Comparison of ENCODE assay signal across 15 cellular contexts in genomic region chr1:53486395-53487026, GRCh38. TPM values are rescaled to one million over a fixed set of nuclear protein-coding genes. Genes with fewer than 3 reads are reported as not detected.
DNase-seq lines count a peak whose midpoint lies in the region; ATAC-seq and TF ChIP-seq lines count a peak whose summit lies in the region.
"Had no signal": no experiment of that assay in that cellular context is flagged by ENCODE, and none has a peak within 500 bp of the region (broad histone marks: within the 10 kb centered on the region; RNA-seq: fewer than 3 reads in every experiment).

No MANE protein-coding gene starts in this region.

- H3K9me3 ChIP-seq in BLaER1: no peaks in the 10 kb centered on the region
- H3K9me3 ChIP-seq in IMR-90 (ENCODE audit: control insufficient read depth, insufficient read depth, low read length): peaks cover 5% of the 10 kb centered on the region
- no peaks in the 10 kb centered on the region for H3K9me3 ChIP-seq in thyroid gland

- H2AK5ac ChIP-seq in IMR-90 (ENCODE audit: low read depth, low read length): no peak overlapping the region

- H3K14ac ChIP-seq in IMR-90 (replicated peaks; ENCODE audit: low read depth, low read length): no peak overlapping the region

- no peak overlapping the region for H4K91ac ChIP-seq in IMR-90 (ENCODE audit: insufficient read depth, low read depth, low read length)

- H3K23ac ChIP-seq in IMR-90 (ENCODE audit: low read depth, low read length): no peak overlapping the region

- no peak overlapping the region for H3K56ac ChIP-seq in IMR-90 (ENCODE audit: extremely low read depth, insufficient read depth, low read length)

- no peak for TF ChIP-seq RAD21 in IMR-90 (IDR thresholded peaks at IDR 0.05; ENCODE audit: low read length)

- H3K4me1 ChIP-seq in BLaER1 (peaks cover 15% of the 10 kb centered on the region), IMR-90 (ENCODE audit: control insufficient read depth, insufficient read depth, low read length) (no peaks in the 10 kb centered on the region; the same call in 1 of the 2 replicates), thyroid gland (no peaks in the 10 kb centered on the region)

- H3K27ac Mint-ChIP-seq in activated naive CD8-positive, alpha-beta T cell treated with anti-CD3 and anti-CD28 coated beads, Interleukin-2, amount 50 U/mL, for 24 hours: no peak overlapping the region
- H3K27ac Mint-ChIP-seq: CD4-positive, alpha-beta memory T cell; IgD-negative memory B cell had no signal

- H3K4me2 ChIP-seq in BLaER1: no peak overlapping the region
- H3K4me2 ChIP-seq in IMR-90 (ENCODE audit: low read depth, low read length): no peak overlapping the region

- H3K27ac ChIP-seq in BLaER1: no peak overlapping the region
- H3K27ac ChIP-seq in IMR-90 (ENCODE audit: insufficient read depth, low read length): no peak overlapping the region
- H3K27ac ChIP-seq in coronary artery: no peak overlapping the region
- H3K27ac ChIP-seq in thyroid gland: no peak overlapping the region

- no peaks in the 10 kb centered on the region for H3K4me1 Mint-ChIP-seq in activated naive CD8-positive, alpha-beta T cell treated with anti-CD3 and anti-CD28 coated beads, Interleukin-2, amount 50 U/mL, for 24 hours

- H3K4ac ChIP-seq in IMR-90 (ENCODE audit: low read depth, low read length): no peak overlapping the region

- in situ Hi-C loops in IMR-90 (cut with MboI; ENCODE audit: low sequenced_read_pairs): loop anchor here (5.0 kb wide), 1 partner anchor 271 kb away; no protein-coding TSS in a partner anchor

- H4K5ac ChIP-seq in IMR-90 (ENCODE audit: low read depth, low read length): no peak overlapping the region

- 100% methylated on average over 1 of the region's 9 CpGs; no CpG with 5 or more reads in 1 of the 2 experiments for WGBS in IMR-90 (ENCODE audit: extremely low coverage in 2 of 2, insufficient read length in 1 of 2), 2 experiments
- 75 to 82% methylated on average over 8 to 9 of the region's 9 CpGs for WGBS in thyroid gland, 2 donors

- ATAC-seq in IMR-90 (ENCODE audit: low read depth): no peak
- ATAC-seq in activated naive CD8-positive, alpha-beta T cell treated with anti-CD3 and anti-CD28 coated beads, Interleukin-2, amount 50 U/mL, for 24 hours: no peak
- no peak for ATAC-seq in omental fat pad (ENCODE audit: low FRiP score)

- no peak overlapping the region for H3K4me3 Mint-ChIP-seq in activated naive CD8-positive, alpha-beta T cell treated with anti-CD3 and anti-CD28 coated beads, Interleukin-2, amount 50 U/mL, for 24 hours
- H3K4me3 Mint-ChIP-seq: CD4-positive, alpha-beta memory T cell; IgD-negative memory B cell had no signal

- H3K9me1 ChIP-seq in IMR-90 (ENCODE audit: insufficient read depth, low read length): no peaks in the 10 kb centered on the region

- POLR2A ChIA-PET in IMR-90 (lab: Charles Lee; ENCODE audit: unreplicated experiment): no interaction called here

- H3K27me3 ChIP-seq in BLaER1 (no peaks in the 10 kb centered on the region), IMR-90 (ENCODE audit: control insufficient read depth, insufficient read depth, low read length) (peaks cover 43% of the 10 kb centered on the region), thyroid gland (no peaks in the 10 kb centered on the region)

- H2BK15ac ChIP-seq in IMR-90 (ENCODE audit: low read depth, low read length): no peak overlapping the region

- H2BK120ac ChIP-seq in IMR-90 (ENCODE audit: low read depth, low read length): no peak overlapping the region

- no peak overlapping the region for H3K18ac ChIP-seq in IMR-90 (ENCODE audit: low read depth, low read length)

- H4K20me1 ChIP-seq in BLaER1 (no peaks in the 10 kb centered on the region), IMR-90 (ENCODE audit: insufficient read depth, low read length) (no peaks in the 10 kb centered on the region)

- no peak overlapping the region for H2BK20ac ChIP-seq in IMR-90 (ENCODE audit: low read depth, low read length)

- H3K36me3 Mint-ChIP-seq in activated naive CD8-positive, alpha-beta T cell treated with anti-CD3 and anti-CD28 coated beads, Interleukin-2, amount 50 U/mL, for 24 hours (ENCODE audit: low read depth): no peaks in the 10 kb centered on the region
- H3K36me3 Mint-ChIP-seq: CD4-positive, alpha-beta memory T cell; IgD-negative memory B cell had no signal

- H3K36me3 ChIP-seq in BLaER1 (no peaks in the 10 kb centered on the region), IMR-90 (ENCODE audit: control insufficient read depth, insufficient read depth, low read length) (no peaks in the 10 kb centered on the region), thyroid gland (no peaks in the 10 kb centered on the region)

- H2AFZ ChIP-seq in IMR-90 (replicated peaks; ENCODE audit: low read length, poor library complexity): no peak overlapping the region

- H3K4me3 ChIP-seq in BLaER1 (no peak overlapping the region), IMR-90 (ENCODE audit: insufficient read depth, low read depth, low read length) (no peak overlapping the region), coronary artery (no peak overlapping the region), thyroid gland (replicated peaks in 1 of 3) (no peak overlapping the region)

- TF ChIP-seq POLR2A in IMR-90 (IDR thresholded peaks at IDR 0.05; ENCODE audit: low read depth, low read length) (no peak), thyroid gland (IDR thresholded peaks at IDR 0.05) (no peak)

- intact Hi-C loops in IMR-90 (cut with micrococcal nuclease) (loop anchor here (5.0 kb wide), 3 partner anchors 201 to 461 kb away; partner anchors contain the start of genes IFT25 and LRRC42), posterior vena cava (cut with DNase I) (loop anchor here (5.0 to 10.0 kb wide), 3 partner anchors 108 to 266 kb away; no protein-coding TSS in a partner anchor), thyroid gland (cut with DNase I) (no loop called here)

- dilution Hi-C loops in IMR-90 (cut with HindIII; ENCODE audit: low sequenced_read_pairs, unreplicated experiment): no loop called here

- no peak for DNase-seq in IMR-90
- DNase-seq in coronary artery (ENCODE audit: low spot score): peak; percentile 58
- peak; percentile 55 for DNase-seq in posterior vena cava (ENCODE audit: low spot score)
- DNase-seq in activated naive CD8-positive, alpha-beta T cell treated with anti-CD3 and anti-CD28 coated beads, Interleukin-2, amount 50 U/mL, for 24 hours: no peak
- DNase-seq in HUDEP-2 (lab: John Stamatoyannopoulos, UW; ENCODE audit: unreplicated experiment in 76 of 76): no peak
- no peak for DNase-seq in omental fat pad (ENCODE audit: low spot score)
- no peak for DNase-seq in thyroid gland
- DNase-seq: 8988T; AML-193; C1 segment of cervical spinal cord; CD4-positive, alpha-beta memory T cell; DMS79 had no signal

- no TSS peak for BruUV-seq in IMR-90 (replicated peaks; lab: Mats Ljungman, UMichigan)

- H2BK5ac ChIP-seq in IMR-90 (ENCODE audit: low read depth, low read length, poor library complexity, severe bottlenecking): no peak overlapping the region

- H4K8ac ChIP-seq in IMR-90 (ENCODE audit: low read depth in 2 of 2, low read length in 2 of 2): no peak overlapping the region

- no peaks in the 10 kb centered on the region for H3K9me3 Mint-ChIP-seq in activated naive CD8-positive, alpha-beta T cell treated with anti-CD3 and anti-CD28 coated beads, Interleukin-2, amount 50 U/mL, for 24 hours
- H3K9me3 Mint-ChIP-seq: CD4-positive, alpha-beta memory T cell; IgD-negative memory B cell had no signal

- CTCF ChIA-PET in IMR-90 (lab: Yijun Ruan, JAX): interaction anchor here (0.6 to 2.3 kb wide), 5 partner anchors 108 to 389 kb away, joined by 3 to 12 read pairs (median 3); no protein-coding TSS in a partner anchor

- TF ChIP-seq CTCF in IMR-90 (conservative IDR thresholded peaks at IDR 0.05; ENCODE audit: low read depth, low read length) (no peak), coronary artery (IDR thresholded peaks at IDR 0.05) (no peak), omental fat pad (IDR thresholded peaks at IDR 0.05) (no peak), thyroid gland (IDR thresholded peaks at IDR 0.05) (no peak)

- H2AK9ac ChIP-seq in IMR-90 (replicated peaks; ENCODE audit: low read depth, low read length, poor library complexity): peak overlapping the region; percentile 67

- H3K27me3 Mint-ChIP-seq in activated naive CD8-positive, alpha-beta T cell treated with anti-CD3 and anti-CD28 coated beads, Interleukin-2, amount 50 U/mL, for 24 hours: peaks cover 18% of the 10 kb centered on the region

- H3K9ac ChIP-seq in BLaER1 (0 out of 2 replicates have a peak overlapping the region, but pooled peaks have one; percentile 3), IMR-90 (ENCODE audit: low read depth, low read length) (no peak overlapping the region)

- H3K79me1 ChIP-seq in IMR-90 (ENCODE audit: low read depth in 1 of 2, low read length in 2 of 2): no peaks in the 10 kb centered on the region

TF ChIP-seq in IMR-90, 13 proteins besides CTCF, POLR2A, EP300 and RAD21:
- TF ChIP-seq NFE2L2 (IDR thresholded peaks at IDR 0.05; ENCODE audit: low read depth, low read length): no peak
- TF ChIP-seq USF2 (IDR thresholded peaks at IDR 0.05; ENCODE audit: low read depth, low read length): no peak
- TF ChIP-seq MXI1 (IDR thresholded peaks at IDR 0.05; ENCODE audit: borderline replicate concordance, low read depth, low read length): no peak
- no peak for TF ChIP-seq FOS (IDR thresholded peaks at IDR 0.05; ENCODE audit: low read depth, low read length)
- TF ChIP-seq RCOR1 (IDR thresholded peaks at IDR 0.05; ENCODE audit: insufficient replicate concordance, low read length): no peak
- no peak for TF ChIP-seq MAZ (IDR thresholded peaks at IDR 0.05; ENCODE audit: borderline replicate concordance, low read depth, low read length)
- TF ChIP-seq MAFK (IDR thresholded peaks at IDR 0.05; ENCODE audit: low read depth, low read length): no peak
- no peak for TF ChIP-seq SMC3 (IDR thresholded peaks at IDR 0.05; ENCODE audit: low read depth, low read length)

RNA-seq across cellular contexts. Expression of gene DMRTB1, which starts 27.3 kb away (rescaled TPM):
- total RNA-seq in IMR-90 (2012; rRNA removed) (not detected in 2 replicates), posterior vena cava (not detected), omental fat pad (not detected), thyroid gland (under 1 TPM in 1 of 4 donors, not detected in 3; 0.27 TPM)
- polyA plus RNA-seq in IMR-90 (2012; rRNA removed): not detected in 2 replicates
- not detected in 2 replicates for polyA plus RNA-seq in IMR-90 (2012; cell fraction: cytosol; rRNA removed)
- polyA plus RNA-seq in IMR-90 (2012; cell fraction: nucleus; rRNA removed; ENCODE audit: low replicate concordance): not detected in 2 replicates
- total RNA-seq: CD4-positive, alpha-beta memory T cell; G401 had no signal
- polyA plus RNA-seq: CD4-positive, alpha-beta memory T cell; IgD-negative memory B cell had no signal

Comparison
In these comparisons a context has a peak if more than half of its experiments do, and no peak if none do; other contexts are left out.
1. DNase-seq: peak in coronary artery (single experiment) and posterior vena cava (single experiment); none in IMR-90 (single experiment), activated naive CD8-positive, alpha-beta T cell treated with anti-CD3 and anti-CD28 coated beads, Interleukin-2, amount 50 U/mL, for 24 hours (single experiment), HUDEP-2 (0 of 76), omental fat pad (single experiment) and thyroid gland (0 of 2).